Comparison of ENCODE assay signal across 24 cellular contexts in the genomic region with DNA sequence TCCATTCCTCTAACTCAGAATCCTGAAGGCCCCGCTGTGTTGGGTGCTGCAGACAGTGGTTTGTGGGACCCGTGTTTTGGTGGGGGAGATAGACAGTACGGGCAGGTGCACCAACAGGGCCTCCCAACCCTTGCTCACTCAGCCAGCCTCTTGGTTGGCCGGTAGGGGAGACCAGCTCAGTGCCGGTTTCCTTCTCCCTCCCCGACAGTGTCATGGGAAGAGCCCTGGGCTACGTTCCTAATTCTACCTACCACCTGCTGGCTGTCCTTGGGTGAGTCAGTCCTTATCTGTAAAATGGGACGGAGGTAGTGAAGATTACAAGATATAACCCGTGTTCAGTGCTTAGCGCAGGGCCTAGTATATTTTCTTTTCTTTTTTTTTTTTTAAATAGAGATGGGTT. TPM values are rescaled to one million over a fixed set of nuclear protein-coding genes. Genes with fewer than 3 reads are reported as not detected.
A peak's percentile ranks its signal among the peaks of the same experiment; 100 is the strongest.
DNase-seq lines count a peak whose midpoint lies in the region; ATAC-seq and TF ChIP-seq lines count a peak whose summit lies in the region.
"Had no signal": no experiment of that assay in that cellular context is flagged by ENCODE, and none has a peak within 500 bp of the region (broad histone marks: within the 10 kb centered on the region; RNA-seq: fewer than 3 reads in every experiment).

No MANE protein-coding gene starts in this region.

- no peaks in the 10 kb centered on the region for H3K9me3 ChIP-seq in right atrium auricular region
- H3K9me3 ChIP-seq in RWPE2 (ENCODE audit: severe bottlenecking) = no peaks in the 10 kb centered on the region
- H3K9me3 ChIP-seq: body of pancreas, psoas muscle had no signal

- H3K27me3 ChIP-seq in right atrium auricular region (no peaks in the 10 kb centered on the region), RWPE2 (ENCODE audit: insufficient read depth, poor library complexity, severe bottlenecking) (no peaks in the 10 kb centered on the region)
- H3K27me3 ChIP-seq: body of pancreas had no signal

- DNase-seq in Right ventricle myocardium superior (peak; percentile 20), right atrium auricular region (ENCODE audit: low spot score) (no peak), RWPE2 (ENCODE audit: low spot score) (no peak), naive B cell (no peak), type B pancreatic cell (ENCODE audit: extremely low spot score, unreplicated experiment) (no peak), NCI-H187 (lab: John Stamatoyannopoulos, UW) (no peak)
- DNase-seq: activated CD4-positive, CD25-positive, alpha-beta regulatory T cell treated with anti-CD3 and anti-CD28 coated beads, Interleukin-2, amount 50 U/mL, for 72 hours; CD4-positive, alpha-beta memory T cell; effector memory CD4-positive, alpha-beta T cell; HCEC 1CT; NCI-H1105; NK-92 treated with Interleukin-12 subunit alpha and Interleukin-12 subunit beta, amount 100 ng/mL, for 24 hours had no signal

- peak overlapping the region in 5 of 6 donors; percentile 11 to 95 (median 62) for H3K27ac Mint-ChIP-seq in naive B cell
- H3K27ac Mint-ChIP-seq in type B pancreatic cell = no peak overlapping the region
- H3K27ac Mint-ChIP-seq: activated naive CD8-positive, alpha-beta T cell; activated T-helper 1 cell treated with anti-CD3 and anti-CD28 coated beads, Interleukin-12 subunit alpha, Interleukin-12 subunit beta, Interleukin-2, Interleukin-4 antibody, amounts not matched to agents 30 ng/mL and 10 ng/mL and 1 ng/mL, durations not matched to agents 14 hours and 24 hours and 36 hours had no signal

- H3K9me3 Mint-ChIP-seq in naive B cell (no peaks in the 10 kb centered on the region), type B pancreatic cell (no peaks in the 10 kb centered on the region)
- H3K9me3 Mint-ChIP-seq: activated T-helper 1 cell treated with anti-CD3 and anti-CD28 coated beads, Interleukin-12 subunit alpha, Interleukin-12 subunit beta, Interleukin-2, Interleukin-4 antibody, amounts not matched to agents 30 ng/mL and 10 ng/mL and 1 ng/mL, durations not matched to agents 14 hours and 24 hours and 36 hours; CD4-positive, alpha-beta memory T cell had no signal

- H3K4me1 ChIP-seq in right atrium auricular region (peaks cover 0 to 29% of the 10 kb centered on the region in 2 donors), RWPE2 (ENCODE audit: insufficient read depth, poor library complexity, severe bottlenecking) (peaks cover 10% of the 10 kb centered on the region)

- H3K36me3 Mint-ChIP-seq in naive B cell (peaks cover 0 to 7% of the 10 kb centered on the region in 2 donors), type B pancreatic cell (no peaks in the 10 kb centered on the region)
- H3K36me3 Mint-ChIP-seq: activated naive CD8-positive, alpha-beta T cell had no signal

- ATAC-seq in Right ventricle myocardium superior (ENCODE audit: poor library complexity) (no peak), RWPE2 (ENCODE audit: low read depth) (no peak), naive B cell (ENCODE audit: low read depth in 2 of 2) (no peak), GM19328 (IDR thresholded peaks at IDR 0.05; ENCODE audit: unreplicated experiment) (no peak), GM18498 (IDR thresholded peaks at IDR 0.05; ENCODE audit: unreplicated experiment) (no peak)
- ATAC-seq: body of pancreas had no signal

- H3K27me3 Mint-ChIP-seq in naive B cell (no peaks in the 10 kb centered on the region), type B pancreatic cell (no peaks in the 10 kb centered on the region)
- H3K27me3 Mint-ChIP-seq: activated naive CD8-positive, alpha-beta T cell; CD4-positive, alpha-beta memory T cell had no signal

- intact Hi-C loops in Right ventricle myocardium superior (cut with DNase I) = no loop called here

- H3K36me3 ChIP-seq in right atrium auricular region (no peaks in the 10 kb centered on the region), RWPE2 (ENCODE audit: low read depth) (no peaks in the 10 kb centered on the region)

- no peak overlapping the region for H3K4me3 ChIP-seq in right atrium auricular region
- H3K4me3 ChIP-seq in RWPE2 (ENCODE audit: severe bottlenecking) = no peak overlapping the region
- H3K4me3 ChIP-seq: body of pancreas had no signal

- H3K4me1 Mint-ChIP-seq in naive B cell (peaks cover 43 to 74% (median 69%) of the 10 kb centered on the region in 3 donors), type B pancreatic cell (ENCODE audit: unreplicated experiment) (peaks cover 9% of the 10 kb centered on the region)

- TF ChIP-seq CTCF in right atrium auricular region (IDR thresholded peaks at IDR 0.05) (no peak), RWPE2 (IDR thresholded peaks at IDR 0.05; ENCODE audit: poor library complexity, severe bottlenecking) (no peak), type B pancreatic cell (conservative IDR thresholded peaks at IDR 0.05) (no peak)

- H3K27ac ChIP-seq in right atrium auricular region (no peak overlapping the region), RWPE2 (ENCODE audit: poor library complexity, severe bottlenecking) (peak overlapping the region; percentile 76)

- H3K4me3 Mint-ChIP-seq in naive B cell (peak overlapping the region; percentile 35 to 91 (median 65)), type B pancreatic cell (peak overlapping the region; percentile 44)
- H3K4me3 Mint-ChIP-seq: activated naive CD8-positive, alpha-beta T cell; activated T-helper 1 cell treated with anti-CD3 and anti-CD28 coated beads, Interleukin-12 subunit alpha, Interleukin-12 subunit beta, Interleukin-2, Interleukin-4 antibody, amounts not matched to agents 30 ng/mL and 10 ng/mL and 1 ng/mL, durations not matched to agents 14 hours and 24 hours and 36 hours; CD4-positive, alpha-beta memory T cell had no signal

RNA-seq across cellular contexts. Expression of a gene that starts 5.9 kb away (rescaled TPM):
- 82.9 TPM for total RNA-seq in Right ventricle myocardium superior
- total RNA-seq in right atrium auricular region = 100 to 1,000 TPM in 1 of 2 donors, 10 to 100 TPM in 1; 74.4 to 140 TPM
- polyA plus RNA-seq in naive B cell (ENCODE audit: low read depth in 6 of 6) = 100 to 1,000 TPM; 183 to 250 (median 221) TPM
- 41.7 and 46.6 TPM in 2 replicates for total RNA-seq in type B pancreatic cell (ENCODE audit: low replicate concordance)

RNA-seq across cellular contexts. Expression of a gene that starts 8.0 kb away (rescaled TPM):
- total RNA-seq in Right ventricle myocardium superior (0.75 TPM), right atrium auricular region (1 to 10 TPM in 1 of 2 donors, not detected in 1; 1.3 TPM), type B pancreatic cell (ENCODE audit: low replicate concordance) (not detected in 2 replicates)
- 1 to 10 TPM in 5 of 6 donors, not detected in 1; 1.5 to 6.8 (median 2.1) TPM for polyA plus RNA-seq in naive B cell (ENCODE audit: low read depth in 6 of 6)
- total RNA-seq: RPMI7951 had no signal
- polyA plus RNA-seq: neural cell had no signal

RNA-seq across cellular contexts. Expression of a gene that starts 10.7 kb away (rescaled TPM):
- total RNA-seq in Right ventricle myocardium superior (not detected), right atrium auricular region (not detected), type B pancreatic cell (ENCODE audit: low replicate concordance) (not detected in 2 replicates)
- 1 to 10 TPM in 5 of 6 donors, not detected in 1; 1.1 to 2.5 (median 1.7) TPM for polyA plus RNA-seq in naive B cell (ENCODE audit: low read depth in 6 of 6)
- total RNA-seq: activated T-helper 1 cell treated with anti-CD3 and anti-CD28 coated beads, Interleukin-12 subunit alpha, Interleukin-12 subunit beta, Interleukin-2, Interleukin-4 antibody, amounts not matched to agents 30 ng/mL and 10 ng/mL and 1 ng/mL, durations not matched to agents 14 hours and 24 hours and 36 hours; body of pancreas; CD4-positive, alpha-beta memory T cell; left colon; LHCN-M2; NCI-H460; RPMI7951; subcutaneous adipose tissue had no signal
- polyA plus RNA-seq: neural cell, psoas muscle had no signal

RNA-seq across cellular contexts. Expression of a gene that starts 19.6 kb away (rescaled TPM):
- total RNA-seq in Right ventricle myocardium superior = 50.6 TPM
- total RNA-seq in right atrium auricular region = 10 to 100 TPM; 49.2 to 78.0 TPM
- 100 to 1,000 TPM in 4 of 6 donors, 10 to 100 TPM in 2; 86.8 to 149 (median 120) TPM for polyA plus RNA-seq in naive B cell (ENCODE audit: low read depth in 6 of 6)
- total RNA-seq in type B pancreatic cell (ENCODE audit: low replicate concordance) = 32.4 and 47.6 TPM in 2 replicates

RNA-seq across cellular contexts. Expression of a gene that starts 19.9 kb away (rescaled TPM):
- total RNA-seq in Right ventricle myocardium superior (27.1 TPM), right atrium auricular region (10 to 100 TPM; 16.0 to 25.5 TPM), type B pancreatic cell (ENCODE audit: low replicate concordance) (77.4 and 90.2 TPM in 2 replicates)
- 1 to 10 TPM; 6.5 to 9.9 (median 8.7) TPM for polyA plus RNA-seq in naive B cell (ENCODE audit: low read depth in 6 of 6)
